Comparison of ENCODE assay signal across 8 cellular contexts in genomic region chr10:103193820-103194529, GRCh38. TPM values are rescaled to one million over a fixed set of nuclear protein-coding genes. Genes with fewer than 3 reads are reported as not detected.
A peak's percentile ranks its signal among the peaks of the same experiment; 100 is the strongest.
DNase-seq lines count a peak whose midpoint lies in the region; ATAC-seq and TF ChIP-seq lines count a peak whose summit lies in the region.

No MANE protein-coding gene starts in this region.

- no peaks in the 10 kb centered on the region for H3K9me3 Mint-ChIP-seq in CD4-positive, alpha-beta memory T cell

- H3K4me1 Mint-ChIP-seq in CD4-positive, alpha-beta memory T cell = peaks cover 21 to 42% (median 32%) of the 10 kb centered on the region in 4 donors

- no peaks in the 10 kb centered on the region for H3K9me3 ChIP-seq in CD4-positive, alpha-beta memory T cell (ENCODE audit: control insufficient read depth in 1 of 2, low read length in 2 of 2)
- H3K9me3 ChIP-seq in lung (ENCODE audit: control insufficient read depth in 2 of 2, insufficient read depth in 1 of 2, low read length in 1 of 2) = no peaks in the 10 kb centered on the region

- H3K27me3 Mint-ChIP-seq in CD4-positive, alpha-beta memory T cell = no peaks in the 10 kb centered on the region

- POLR2A ChIA-PET in CD4-positive, alpha-beta memory T cell (lab: Charles Lee; ENCODE audit: partially characterized antibody) = interaction anchor here (2.3 kb wide), 1 partner anchor 276 kb away, joined by 14 read pairs; the partner anchor contains the start of gene CNNM2

- peak overlapping the region in 5 of 7 donors; percentile 87 to 92 (median 88) for H3K27ac Mint-ChIP-seq in CD4-positive, alpha-beta memory T cell

- H3K27me3 ChIP-seq in CD4-positive, alpha-beta memory T cell (ENCODE audit: insufficient read depth, low read length) = no peaks in the 10 kb centered on the region
- no peaks in the 10 kb centered on the region for H3K27me3 ChIP-seq in lung (ENCODE audit: control insufficient read depth, insufficient read depth)

- CTCF ChIA-PET in CD4-positive, alpha-beta memory T cell (lab: Charles Lee; ENCODE audit: partially characterized antibody) = interaction anchor here (0.6 kb wide), 1 partner anchor 1098 kb away, joined by 4 read pairs; no protein-coding TSS in a partner anchor

- H3K4me1 ChIP-seq in CD4-positive, alpha-beta memory T cell (ENCODE audit: insufficient read depth, low read length) = peaks cover 34% of the 10 kb centered on the region
- H3K4me1 ChIP-seq in lung (ENCODE audit: control insufficient read depth in 2 of 2, insufficient read depth in 2 of 2, low read length in 2 of 2) = peaks cover 6 to 22% of the 10 kb centered on the region in 2 donors

- no peak for TF ChIP-seq CTCF in lung (IDR thresholded peaks at IDR 0.05; ENCODE audit: control extremely low read depth, extremely low read depth)

- peaks cover 7 to 8% of the 10 kb centered on the region in 2 donors for H3K36me3 Mint-ChIP-seq in CD4-positive, alpha-beta memory T cell

- intact Hi-C loops in CD4-positive, alpha-beta memory T cell (cut with micrococcal nuclease) = loop anchor here (1.0 kb wide), 2 partner anchors 276 to 340 kb away; partner anchors contain the start of genes BORCS7 and CNNM2

- WGBS in lung, 2 donors = 57 to 69% methylated on average over 14 of the region's 14 CpGs

- no peak for DNase-seq in CD4-positive, alpha-beta memory T cell
- DNase-seq in lung (ENCODE audit: low spot score) (no peak), COLO829 (ENCODE audit: low spot score) (no peak)

- peak overlapping the region; percentile 86 to 99 (median 90) for H3K4me3 Mint-ChIP-seq in CD4-positive, alpha-beta memory T cell

- H3K27ac ChIP-seq in CD4-positive, alpha-beta memory T cell (ENCODE audit: low read depth, low read length) = no peak overlapping the region
- H3K27ac ChIP-seq in angular gyrus (ENCODE audit: low read depth, low read length) (peak overlapping the region; percentile 40), lung (ENCODE audit: low read depth in 1 of 2, low read length in 1 of 2) (peak overlapping the region; percentile 2 to 80)

- no peak overlapping the region for H3K4me3 ChIP-seq in CD4-positive, alpha-beta memory T cell (ENCODE audit: low read length in 2 of 2)
- H3K4me3 ChIP-seq in lung = no peak overlapping the region

- H3K36me3 ChIP-seq in CD4-positive, alpha-beta memory T cell (ENCODE audit: insufficient read depth, low read length) = no peaks in the 10 kb centered on the region
- H3K36me3 ChIP-seq in lung (ENCODE audit: control insufficient read depth in 2 of 2, insufficient read depth in 2 of 2, low read length in 2 of 2) = no peaks in the 10 kb centered on the region

- ATAC-seq in HG03342 (IDR thresholded peaks at IDR 0.05; ENCODE audit: unreplicated experiment) (peak; percentile 50), lung (ENCODE audit: insufficient read depth, low FRiP score) (no peak), GM21723 (IDR thresholded peaks at IDR 0.05; ENCODE audit: unreplicated experiment) (no peak), GM21737 (IDR thresholded peaks at IDR 0.05; ENCODE audit: unreplicated experiment) (no peak), GM18519 (IDR thresholded peaks at IDR 0.05; ENCODE audit: low FRiP score, unreplicated experiment) (no peak)

RNA-seq across cellular contexts. Expression of gene NT5C2, which starts 0.9 kb away (rescaled TPM):
- 10 to 100 TPM; 79.8 to 80.4 TPM for total RNA-seq in CD4-positive, alpha-beta memory T cell
- 10 to 100 TPM; 54.3 to 78.8 TPM for polyA plus RNA-seq in CD4-positive, alpha-beta memory T cell
- total RNA-seq in lung = 100 to 1,000 TPM in 1 of 2 donors, 10 to 100 TPM in 1; 73.3 to 178 TPM
- polyA plus RNA-seq in lung = 10 to 100 TPM; 32.1 to 55.7 TPM

RNA-seq across cellular contexts. Expression of gene RPEL1, which starts 51.7 kb away (rescaled TPM):
- not detected for total RNA-seq in CD4-positive, alpha-beta memory T cell
- not detected for polyA plus RNA-seq in CD4-positive, alpha-beta memory T cell
- not detected for total RNA-seq in lung
- polyA plus RNA-seq in lung = not detected
